Comparison of ENCODE assay signal across 15 cellular contexts in the genomic region with DNA sequence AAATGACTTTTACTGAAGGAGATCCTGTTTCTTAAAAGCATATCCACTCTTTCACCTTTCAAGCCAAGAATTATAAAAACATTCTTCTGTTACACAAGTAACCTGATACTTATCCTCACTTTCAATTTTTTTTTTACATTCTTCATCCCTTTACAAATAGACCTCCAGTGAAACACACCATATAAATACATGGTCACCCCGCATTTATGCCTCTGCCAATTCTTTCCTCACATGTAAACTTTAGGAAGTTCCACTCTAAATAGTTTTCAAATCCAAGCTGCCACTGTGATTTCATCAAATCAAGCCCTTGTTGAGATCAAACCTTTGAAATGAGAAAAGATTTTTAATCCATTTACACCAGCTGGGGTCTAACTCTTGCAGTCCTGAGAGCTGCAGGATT. TPM values are rescaled to one million over a fixed set of nuclear protein-coding genes. Genes with fewer than 3 reads are reported as not detected.
DNase-seq lines count a peak whose midpoint lies in the region; ATAC-seq, FAIRE-seq and TF ChIP-seq lines count a peak whose summit lies in the region.
"Had no signal": no experiment of that assay in that cellular context is flagged by ENCODE, and none has a peak within 500 bp of the region (broad histone marks: within the 10 kb centered on the region; RNA-seq: fewer than 3 reads in every experiment).

No MANE protein-coding gene starts in this region.

- no peak for TF ChIP-seq CTCF in brain (conservative IDR thresholded peaks at IDR 0.05)
- TF ChIP-seq CTCF in nephron (IDR thresholded peaks at IDR 0.05; ENCODE audit: unreplicated experiment in 3 of 3): no peak

- H3K4me3 Mint-ChIP-seq in brain (no peak overlapping the region), nephron (no peak overlapping the region)
- H3K4me3 Mint-ChIP-seq: CD14-positive monocyte; CD4-positive, alpha-beta memory T cell had no signal

- H3K27ac Mint-ChIP-seq in brain (peak overlapping the region in 3 of 5 experiments; percentile 40 to 67 (median 59)), nephron (peak overlapping the region; percentile 59 to 81 (median 79))
- H3K27ac Mint-ChIP-seq: CD14-positive monocyte; CD4-positive, alpha-beta memory T cell had no signal

- peaks cover 6% of the 10 kb centered on the region for H3K27me3 Mint-ChIP-seq in brain
- no peaks in the 10 kb centered on the region for H3K27me3 Mint-ChIP-seq in nephron (ENCODE audit: low read depth)

- ATAC-seq in GM21367 (IDR thresholded peaks at IDR 0.05; ENCODE audit: unreplicated experiment): no peak

- FAIRE-seq in GM12892 (lab: Jason Lieb, UNC): no peak
- FAIRE-seq: GM19239 had no signal

- peak; percentile 14 for DNase-seq in EH (ENCODE audit: low read depth)
- DNase-seq in fibroblast of peridontal ligament (ENCODE audit: extremely low read depth): peak; percentile 58
- DNase-seq in GM12892 (ENCODE audit: insufficient read length): no peak
- DNase-seq in effector CD4-positive, alpha-beta T cell: no peak
- DNase-seq in A172 (ENCODE audit: low spot score): no peak
- DNase-seq: CD4-positive, alpha-beta memory T cell; DMS153; DMS79; GF-D8; GM23248 had no signal

- H3K36me3 Mint-ChIP-seq in brain (peaks cover 24% of the 10 kb centered on the region), nephron (ENCODE audit: low read depth) (peaks cover 22% of the 10 kb centered on the region)
- H3K36me3 Mint-ChIP-seq: CD14-positive monocyte; CD4-positive, alpha-beta memory T cell had no signal

- no peak for TF ChIP-seq POLR2A in GM12892 (IDR thresholded peaks at IDR 0.05; ENCODE audit: low read depth, low read length)

- peaks cover 38 to 43% (median 40%) of the 10 kb centered on the region in 5 experiments for H3K9me3 Mint-ChIP-seq in brain
- peaks cover 28% of the 10 kb centered on the region for H3K9me3 Mint-ChIP-seq in nephron

- H3K4me1 Mint-ChIP-seq in brain: peaks cover 20% of the 10 kb centered on the region
- peaks cover 46% of the 10 kb centered on the region for H3K4me1 Mint-ChIP-seq in nephron
- H3K4me1 Mint-ChIP-seq: CD14-positive monocyte had no signal

RNA-seq across cellular contexts. Expression of gene GAS1, which starts 40.0 kb away (rescaled TPM):
- 1.1 TPM for polyA plus RNA-seq in brain (ENCODE audit: insufficient read depth, low read depth, low replicate concordance)
- polyA plus RNA-seq in GM12892 (2012; ENCODE audit: missing spikeins): not detected
- total RNA-seq in A172 (2014; rRNA removed; shearing (Covaris generic)): 1.3 and 1.7 TPM in 2 replicates

Comparison
In these comparisons a context has a peak if more than half of its experiments do, and no peak if none do; other contexts are left out.
1. DNase-seq: peak in EH (single experiment) and fibroblast of peridontal ligament (single experiment); none in GM12892 (single experiment), effector CD4-positive, alpha-beta T cell (single experiment) and A172 (single experiment).